In the genomic region with DNA sequence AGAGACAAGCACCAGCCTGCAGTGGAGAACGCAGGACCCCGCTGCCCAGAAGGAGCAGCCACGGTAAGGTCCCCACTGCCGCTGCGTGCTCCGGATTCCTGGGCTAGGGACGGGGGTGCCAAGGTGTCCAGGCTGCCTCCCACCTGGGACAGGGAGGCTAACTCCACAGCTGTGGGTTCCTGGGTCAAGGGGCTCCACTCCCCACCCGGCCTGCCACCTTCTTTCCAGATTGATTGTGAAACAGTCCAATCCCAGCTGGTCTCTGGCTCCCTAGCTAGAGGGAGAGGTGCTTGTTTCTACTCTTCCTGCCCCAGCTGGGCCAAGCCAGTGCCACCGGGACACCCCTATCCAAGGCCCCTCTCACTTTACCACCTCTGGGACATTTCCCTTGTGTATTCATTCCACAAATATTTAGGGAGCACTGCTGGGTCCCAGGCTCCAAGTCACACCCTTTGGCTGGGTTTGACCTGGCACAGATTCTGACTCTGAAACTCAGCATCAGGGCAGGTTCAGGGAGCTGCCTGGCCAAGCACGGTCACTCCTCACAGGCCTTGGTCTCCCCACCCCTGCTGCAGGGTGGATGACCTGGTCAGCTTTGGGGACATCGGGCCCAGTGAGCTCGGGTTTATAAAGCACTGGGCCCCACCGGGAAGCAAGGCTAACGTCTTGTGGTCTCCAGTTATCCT, we compare ENCODE assay signal across 23 cellular contexts. TPM values are rescaled to one million over a fixed set of nuclear protein-coding genes. Genes with fewer than 3 reads are reported as not detected.
A peak's percentile ranks its signal among the peaks of the same experiment; 100 is the strongest.
DNase-seq lines count a peak whose midpoint lies in the region; ATAC-seq, FAIRE-seq and TF ChIP-seq lines count a peak whose summit lies in the region.
"Had no signal": no experiment of that assay in that cellular context is flagged by ENCODE, and none has a peak within 500 bp of the region (broad histone marks: within the 10 kb centered on the region; RNA-seq: fewer than 3 reads in every experiment).

No MANE protein-coding gene starts in this region.

- H3K9me3 Mint-ChIP-seq in neural progenitor cell (no peaks in the 10 kb centered on the region), endothelial cell (ENCODE audit: unreplicated experiment) (no peaks in the 10 kb centered on the region)
- H3K9me3 Mint-ChIP-seq: IgD-negative memory B cell; stimulated activated memory B cell treated with anti-CD40 and anti-IgM and Interleukin-4, amounts not matched to agents 10 μg/mL and 1 μg/mL and 100 μg/mL, for 72 hours had no signal

- H3K4me1 ChIP-seq in RWPE2 (ENCODE audit: insufficient read depth, poor library complexity, severe bottlenecking) (peaks cover 49% of the 10 kb centered on the region), neural progenitor cell (peaks cover 4% of the 10 kb centered on the region)

- H3K4me1 Mint-ChIP-seq in neural progenitor cell, result peaks cover 17% of the 10 kb centered on the region
- peaks cover 15% of the 10 kb centered on the region for H3K4me1 Mint-ChIP-seq in endothelial cell (ENCODE audit: unreplicated experiment)

- H3K36me3 ChIP-seq in RWPE2 (ENCODE audit: low read depth), result no peaks in the 10 kb centered on the region
- no peaks in the 10 kb centered on the region for H3K36me3 ChIP-seq in neural progenitor cell
- H3K36me3 ChIP-seq: upper lobe of left lung had no signal

- no peaks in the 10 kb centered on the region for H3K9me3 ChIP-seq in RWPE2 (ENCODE audit: severe bottlenecking)
- no peaks in the 10 kb centered on the region for H3K9me3 ChIP-seq in neural progenitor cell (ENCODE audit: low read depth)
- H3K9me3 ChIP-seq: SK-N-SH, upper lobe of left lung had no signal

- ATAC-seq in RWPE2 (ENCODE audit: low read depth) (peak; percentile 8; the same call in 2 of the 3 replicates), esophagus mucosa (peak; percentile 2), sciatic nerve (no peak)
- ATAC-seq: stimulated activated memory B cell treated with anti-CD40 and anti-IgM and Interleukin-4, amounts not matched to agents 10 μg/mL and 1 μg/mL and 100 μg/mL, for 72 hours had no signal

- no peaks in the 10 kb centered on the region for H3K36me3 Mint-ChIP-seq in neural progenitor cell
- no peaks in the 10 kb centered on the region for H3K36me3 Mint-ChIP-seq in endothelial cell (ENCODE audit: low read depth, unreplicated experiment)
- H3K36me3 Mint-ChIP-seq: IgD-negative memory B cell; stimulated activated memory B cell treated with anti-CD40 and anti-IgM and Interleukin-4, amounts not matched to agents 10 μg/mL and 1 μg/mL and 100 μg/mL, for 72 hours had no signal

- H3K27me3 ChIP-seq in RWPE2 (ENCODE audit: insufficient read depth, poor library complexity, severe bottlenecking) (no peaks in the 10 kb centered on the region), neural progenitor cell (peaks cover 27% of the 10 kb centered on the region)
- H3K27me3 ChIP-seq: upper lobe of left lung had no signal

- H3K4me3 ChIP-seq in RWPE2 (ENCODE audit: severe bottlenecking) (peak overlapping the region; percentile 23), neural progenitor cell (no peak overlapping the region)
- H3K4me3 ChIP-seq: upper lobe of left lung had no signal

- no peak overlapping the region for H3K9ac ChIP-seq in neural progenitor cell
- H3K9ac ChIP-seq: SK-N-SH had no signal

- DNase-seq in GM10266 (ENCODE audit: extremely low spot score) (peak; percentile 25), RWPE2 (ENCODE audit: low spot score) (no peak), sciatic nerve (ENCODE audit: low spot score) (peak; percentile 50), NCI-H1436 (lab: John Stamatoyannopoulos, UW) (no peak), neural progenitor cell (ENCODE audit: low spot score) (no peak), endothelial cell (ENCODE audit: low spot score) (no peak), GM12891 (ENCODE audit: insufficient read length, low spot score) (no peak)
- DNase-seq: activated naive CD4-positive, alpha-beta T cell; NCI-H2081 treated with DMSO at 0.1 percent for 48 hours; NCI-H526; SK-N-SH; stimulated activated CD4-positive, alpha-beta T cell treated with anti-CD3 and anti-CD28 coated beads, Interleukin-12 subunit alpha, Interleukin-12 subunit beta, amount 100 ng/mL, for 4 hours; T1000; upper lobe of left lung had no signal

- H4K20me1 ChIP-seq in neural progenitor cell (ENCODE audit: low read depth), result no peaks in the 10 kb centered on the region

- H3F3A ChIP-seq in neural progenitor cell (ENCODE audit: low read depth), result no peaks in the 10 kb centered on the region

- H3K27me3 Mint-ChIP-seq in neural progenitor cell (ENCODE audit: insufficient read depth, low read depth) (peaks cover 13% of the 10 kb centered on the region), endothelial cell (ENCODE audit: unreplicated experiment) (peaks cover 12% of the 10 kb centered on the region)

- H3K27ac Mint-ChIP-seq in neural progenitor cell (no peak overlapping the region), endothelial cell (ENCODE audit: unreplicated experiment) (no peak overlapping the region)
- H3K27ac Mint-ChIP-seq: IgD-negative memory B cell; progenitor cell of endocrine pancreas; stimulated activated memory B cell treated with anti-CD40 and anti-IgM and Interleukin-4, amounts not matched to agents 10 μg/mL and 1 μg/mL and 100 μg/mL, for 72 hours had no signal

- peak overlapping the region; percentile 91 for H3K27ac ChIP-seq in RWPE2 (ENCODE audit: poor library complexity, severe bottlenecking)
- no peak overlapping the region for H3K27ac ChIP-seq in neural progenitor cell
- H3K27ac ChIP-seq: upper lobe of left lung had no signal

- no peak overlapping the region for H3K4me2 ChIP-seq in neural progenitor cell
- H3K4me2 ChIP-seq: SK-N-SH had no signal

- no peak for TF ChIP-seq CTCF in GM10266 (IDR thresholded peaks at IDR 0.05; ENCODE audit: control insufficient read depth, insufficient read depth, low read depth, missing control alignments)
- TF ChIP-seq CTCF in RWPE2 (IDR thresholded peaks at IDR 0.05; ENCODE audit: poor library complexity, severe bottlenecking), result no peak
- TF ChIP-seq CTCF in neural progenitor cell (IDR thresholded peaks at IDR 0.05), result no peak
- no peak for TF ChIP-seq CTCF in endothelial cell (IDR thresholded peaks at IDR 0.05; ENCODE audit: unreplicated experiment)

- no peak overlapping the region for H2AFZ ChIP-seq in neural progenitor cell (replicated peaks)

- intact Hi-C loops in sciatic nerve (cut with DNase I), result no loop called here

- no peaks in the 10 kb centered on the region for H3K79me2 ChIP-seq in neural progenitor cell (ENCODE audit: low read depth)

- no peak for FAIRE-seq in GM12891 (lab: Jason Lieb, UNC)
- FAIRE-seq: endothelial cell of umbilical vein had no signal

- no peak for TF ChIP-seq POLR2A in GM12891 (IDR thresholded peaks at IDR 0.05; ENCODE audit: low read depth, low read length)

- H3K4me3 Mint-ChIP-seq in neural progenitor cell, result no peak overlapping the region
- H3K4me3 Mint-ChIP-seq in endothelial cell (ENCODE audit: unreplicated experiment), result no peak overlapping the region
- H3K4me3 Mint-ChIP-seq: IgD-negative memory B cell; stimulated activated memory B cell treated with anti-CD40 and anti-IgM and Interleukin-4, amounts not matched to agents 10 μg/mL and 1 μg/mL and 100 μg/mL, for 72 hours had no signal

TF ChIP-seq in GM12891, 5 proteins besides CTCF, POLR2A, EP300 and RAD21:
- TF ChIP-seq PAX5 (IDR thresholded peaks at IDR 0.05; ENCODE audit: insufficient read depth, low read length, severe bottlenecking) (no peak), SPI1 (IDR thresholded peaks at IDR 0.05; ENCODE audit: low read depth, low read length) (no peak), POU2F2 (IDR thresholded peaks at IDR 0.05; ENCODE audit: low read depth, low read length) (no peak), POLR2AphosphoS5 (IDR thresholded peaks at IDR 0.05; ENCODE audit: low read depth, low read length) (no peak), TAF1 (IDR thresholded peaks at IDR 0.05; ENCODE audit: low read depth, low read length) (no peak)

RNA-seq across cellular contexts. Expression of gene PAK6, which starts 1.9 kb away (rescaled TPM):
- total RNA-seq in esophagus mucosa (25.3 TPM), sciatic nerve (0.31 TPM), neural progenitor cell (ENCODE audit: low replicate concordance) (0.90 TPM in 1 of 2 replicates, not detected in the other), endothelial cell (ENCODE audit: unreplicated experiment) (0.31 TPM)
- polyA plus RNA-seq in GM12891 (2012; ENCODE audit: low read depth, missing spikeins), result 1.3 TPM
- total RNA-seq: endothelial cell of umbilical vein, glomerular endothelial cell had no signal
- polyA plus RNA-seq: aorta, endothelial cell of umbilical vein, IgD-negative memory B cell had no signal

RNA-seq across cellular contexts. Expression of gene ANKRD63, which starts 42.1 kb away (rescaled TPM):
- not detected for total RNA-seq in esophagus mucosa
- not detected for total RNA-seq in sciatic nerve
- not detected in 2 replicates for total RNA-seq in neural progenitor cell (ENCODE audit: low replicate concordance)
- total RNA-seq in endothelial cell (ENCODE audit: unreplicated experiment), result not detected
- not detected for polyA plus RNA-seq in GM12891 (2012; ENCODE audit: low read depth, missing spikeins)
- total RNA-seq: aorta, endothelial cell of umbilical vein, liver, OCI-LY7, progenitor cell of endocrine pancreas had no signal
- polyA plus RNA-seq: aorta, endothelial cell of umbilical vein, IgD-negative memory B cell, liver, SK-N-SH had no signal

Comparison
In these comparisons a context has a peak if more than half of its experiments do, and no peak if none do; other contexts are left out.
1. DNase-seq: peak in GM10266 (single experiment) and sciatic nerve (single experiment); none in RWPE2 (single experiment), NCI-H1436 (single experiment), neural progenitor cell (single experiment), endothelial cell (single experiment) and GM12891 (single experiment).
2. RNA of gene PAK6, which starts 1.9 kb away (total RNA-seq): 25.3 TPM in esophagus mucosa (single experiment); 0.31 TPM in sciatic nerve (single experiment), 0.31 TPM in endothelial cell (single experiment) and 0.90 TPM in neural progenitor cell; every median in the first group is over 10 times any median in the second.